Comparison of ENCODE assay signal across 3 cellular contexts in genomic region chr19:2917275-2918184, GRCh38.
TF ChIP-seq lines count a peak whose summit lies in the region.

No MANE protein-coding gene starts in this region.

TF ChIP-seq in HCT116, 20 proteins besides CTCF, POLR2A, EP300 and RAD21:
- no peak for TF ChIP-seq TCF7L2 (IDR thresholded peaks at IDR 0.05; ENCODE audit: borderline replicate concordance, extremely low read depth, insufficient read depth, insufficient read length)
- peak; percentile 73 for TF ChIP-seq ZNF274 (IDR thresholded peaks at IDR 0.05; ENCODE audit: low read depth, low read length)

TF ChIP-seq in GM12878, 131 proteins besides CTCF, POLR2A, EP300 and RAD21:
- TF ChIP-seq BCL11A (IDR thresholded peaks at IDR 0.05; ENCODE audit: low read depth, low read length) (no peak), SIX5 (IDR thresholded peaks at IDR 0.05; ENCODE audit: low read depth, low read length, severe bottlenecking) (no peak), MLLT1 (IDR thresholded peaks at IDR 0.05) (no peak), NKRF (conservative IDR thresholded peaks at IDR 0.05) (no peak), SMAD1 (IDR thresholded peaks at IDR 0.05; ENCODE audit: low read depth, partially characterized antibody) (no peak), SRF (IDR thresholded peaks at IDR 0.05; ENCODE audit: low read depth in 2 of 2, low read length in 2 of 2) (no peak)
- TF ChIP-seq, protein P1, sequence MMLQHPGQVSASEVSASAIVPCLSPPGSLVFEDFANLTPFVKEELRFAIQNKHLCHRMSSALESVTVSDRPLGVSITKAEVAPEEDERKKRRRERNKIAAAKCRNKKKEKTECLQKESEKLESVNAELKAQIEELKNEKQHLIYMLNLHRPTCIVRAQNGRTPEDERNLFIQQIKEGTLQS (IDR thresholded peaks at IDR 0.05; ENCODE audit: borderline replicate concordance, extremely low read depth, low read depth, low read length): no peak

TF ChIP-seq in liver, 16 proteins besides CTCF, POLR2A, EP300 and RAD21:
- no peak for TF ChIP-seq HNF4A (conservative IDR thresholded peaks at IDR 0.05)
- no peak for TF ChIP-seq SP1 (IDR thresholded peaks at IDR 0.05)
- no peak for TF ChIP-seq YY1 (IDR thresholded peaks at IDR 0.05)
- no peak for TF ChIP-seq JUND (IDR thresholded peaks at IDR 0.05)
- TF ChIP-seq MAX (IDR thresholded peaks at IDR 0.05): no peak
- TF ChIP-seq FOXA1 (IDR thresholded peaks at IDR 0.05): no peak
- no peak for TF ChIP-seq GABPA (IDR thresholded peaks at IDR 0.05 in 1 of 2, conservative IDR thresholded peaks at IDR 0.05 in 1 of 2)
- TF ChIP-seq, protein P1 (IDR thresholded peaks at IDR 0.05): no peak
- TF ChIP-seq FOXA2 (IDR thresholded peaks at IDR 0.05): no peak
- no peak for TF ChIP-seq HNF4G (IDR thresholded peaks at IDR 0.05)
- no peak for TF ChIP-seq RXRA (IDR thresholded peaks at IDR 0.05)
- no peak for TF ChIP-seq TAF1 (conservative IDR thresholded peaks at IDR 0.05)
TF ChIP-seq in liver: peak in this region for 0.
